In genomic region chr21:38807987-38808386, GRCh38 we compare ENCODE assay signal across 10 cellular contexts. TPM values are rescaled to one million over a fixed set of nuclear protein-coding genes. Genes with fewer than 3 reads are reported as not detected.
DNase-seq lines count a peak whose midpoint lies in the region; ATAC-seq and TF ChIP-seq lines count a peak whose summit lies in the region.
"Had no signal": no experiment of that assay in that cellular context is flagged by ENCODE, and none has a peak within 500 bp of the region (broad histone marks: within the 10 kb centered on the region; RNA-seq: fewer than 3 reads in every experiment).

No MANE protein-coding gene starts in this region.

- TF ChIP-seq RAD21 in SK-N-SH (IDR thresholded peaks at IDR 0.05; ENCODE audit: low read length) = no peak

- peaks cover 41% of the 10 kb centered on the region for H3K36me3 Mint-ChIP-seq in activated T-helper 1 cell treated with anti-CD3 and anti-CD28 coated beads, Interleukin-12 subunit alpha, Interleukin-12 subunit beta, Interleukin-2, Interleukin-4 antibody, amounts not matched to agents 30 ng/mL and 10 ng/mL and 1 ng/mL, durations not matched to agents 14 hours and 24 hours and 36 hours (ENCODE audit: low read depth)

- H3K4me3 ChIP-seq in SK-N-SH (ENCODE audit: low read depth in 2 of 2, low read length in 1 of 2) = peak overlapping the region; percentile 68 to 86
- H3K4me3 ChIP-seq in iPS-20b (ENCODE audit: low read length) = peak overlapping the region; percentile 90
- peak overlapping the region; percentile 74 to 91 for H3K4me3 ChIP-seq in stomach smooth muscle (ENCODE audit: low read length in 2 of 2)

- H3K27me3 Mint-ChIP-seq in activated T-helper 1 cell treated with anti-CD3 and anti-CD28 coated beads, Interleukin-12 subunit alpha, Interleukin-12 subunit beta, Interleukin-2, Interleukin-4 antibody, amounts not matched to agents 30 ng/mL and 10 ng/mL and 1 ng/mL, durations not matched to agents 14 hours and 24 hours and 36 hours (ENCODE audit: insufficient read depth) = peaks cover 2% of the 10 kb centered on the region

- H3K9me3 ChIP-seq in SK-N-SH (no peaks in the 10 kb centered on the region), iPS-20b (ENCODE audit: insufficient read depth, low read depth, low read length) (no peaks in the 10 kb centered on the region), stomach smooth muscle (ENCODE audit: control insufficient read depth in 2 of 2, low read length in 2 of 2) (no peaks in the 10 kb centered on the region)

- H3K27ac Mint-ChIP-seq in activated T-helper 1 cell treated with anti-CD3 and anti-CD28 coated beads, Interleukin-12 subunit alpha, Interleukin-12 subunit beta, Interleukin-2, Interleukin-4 antibody, amounts not matched to agents 30 ng/mL and 10 ng/mL and 1 ng/mL, durations not matched to agents 14 hours and 24 hours and 36 hours = no peak overlapping the region
- H3K27ac Mint-ChIP-seq: stimulated activated naive B cell treated with anti-CD40 and anti-IgM and Interleukin-4, amounts not matched to agents 10 μg/mL and 1 μg/mL and 100 μg/mL, for 72 hours had no signal

- TF ChIP-seq CTCF in SK-N-SH (IDR thresholded peaks at IDR 0.05) = no peak

- H3K27me3 ChIP-seq in SK-N-SH (ENCODE audit: insufficient read depth) = no peaks in the 10 kb centered on the region
- peaks cover 17% of the 10 kb centered on the region for H3K27me3 ChIP-seq in iPS-20b (ENCODE audit: insufficient read depth, low read length)
- H3K27me3 ChIP-seq in stomach smooth muscle (ENCODE audit: control insufficient read depth in 1 of 2, insufficient read depth in 2 of 2, low read length in 2 of 2) = no peaks in the 10 kb centered on the region

- peaks cover 71% of the 10 kb centered on the region for H3K79me2 ChIP-seq in SK-N-SH (ENCODE audit: insufficient read depth)

- ATAC-seq in SK-N-SH treated with all-trans-retinoic acid at 6 μM for 48 hours = no peak
- ATAC-seq: stimulated activated naive B cell treated with anti-CD40 and anti-IgM and Interleukin-4, amounts not matched to agents 10 μg/mL and 1 μg/mL and 100 μg/mL, for 72 hours had no signal

- H3K9me3 Mint-ChIP-seq in activated T-helper 1 cell treated with anti-CD3 and anti-CD28 coated beads, Interleukin-12 subunit alpha, Interleukin-12 subunit beta, Interleukin-2, Interleukin-4 antibody, amounts not matched to agents 30 ng/mL and 10 ng/mL and 1 ng/mL, durations not matched to agents 14 hours and 24 hours and 36 hours = no peaks in the 10 kb centered on the region

- peak overlapping the region; percentile 94 for H3K9ac ChIP-seq in SK-N-SH
- peak overlapping the region; percentile 84; the same call in 1 of the 2 replicates for H3K9ac ChIP-seq in iPS-20b (ENCODE audit: low read depth, low read length)
- H3K9ac ChIP-seq in stomach smooth muscle (ENCODE audit: low read length in 2 of 2) = peak overlapping the region; percentile 93 to 95

- peaks cover 36% of the 10 kb centered on the region for H3K4me1 Mint-ChIP-seq in activated T-helper 1 cell treated with anti-CD3 and anti-CD28 coated beads, Interleukin-12 subunit alpha, Interleukin-12 subunit beta, Interleukin-2, Interleukin-4 antibody, amounts not matched to agents 30 ng/mL and 10 ng/mL and 1 ng/mL, durations not matched to agents 14 hours and 24 hours and 36 hours (ENCODE audit: low read depth)

- H3F3A ChIP-seq in SK-N-SH (replicated peaks; ENCODE audit: insufficient read depth) = peaks cover 24% of the 10 kb centered on the region

- H3K9me2 ChIP-seq in SK-N-SH = no peaks in the 10 kb centered on the region

- no peak overlapping the region for H2AFZ ChIP-seq in SK-N-SH (ENCODE audit: low read depth)

- TF ChIP-seq EP300 in SK-N-SH (IDR thresholded peaks at IDR 0.05; ENCODE audit: borderline replicate concordance in 1 of 2, low read depth in 1 of 2, low read length in 1 of 2) = no peak

- H3K27ac ChIP-seq in SK-N-SH (ENCODE audit: low read depth in 2 of 2, low read length in 1 of 2) (peak overlapping the region; percentile 62 to 95), iPS-20b (ENCODE audit: low read length) (no peak overlapping the region), stomach smooth muscle (ENCODE audit: low read length) (peak overlapping the region; percentile 94)
- H3K27ac ChIP-seq: C4-2B had no signal

- intact Hi-C loops in activated T-helper 1 cell treated with anti-CD3 and anti-CD28 coated beads, Interleukin-12 subunit alpha, Interleukin-12 subunit beta, Interleukin-2, Interleukin-4 antibody, amounts not matched to agents 30 ng/mL and 10 ng/mL and 1 ng/mL, durations not matched to agents 14 hours and 24 hours and 36 hours (cut with micrococcal nuclease) = loop anchor here (2.0 to 5.0 kb wide), 4 partner anchors 23 to 329 kb away; no protein-coding TSS in a partner anchor
- intact Hi-C loops in head of caudate nucleus (cut with DNase I) = no loop called here

- H3K4me1 ChIP-seq in SK-N-SH (ENCODE audit: control insufficient read depth in 1 of 2, insufficient read depth in 2 of 2, low read depth in 1 of 2, low read length in 1 of 2) (peaks cover 31 to 33% of the 10 kb centered on the region in 2 experiments), iPS-20b (ENCODE audit: insufficient read depth, low read length) (peaks cover 48% of the 10 kb centered on the region), stomach smooth muscle (ENCODE audit: control insufficient read depth, insufficient read depth, low read length) (peaks cover 32% of the 10 kb centered on the region)

- peaks cover 20 to 30% of the 10 kb centered on the region in 2 experiments for H3K36me3 ChIP-seq in SK-N-SH (replicated peaks in 1 of 2; ENCODE audit: control insufficient read depth in 1 of 2, insufficient read depth in 2 of 2, low read length in 1 of 2)
- peaks cover 23% of the 10 kb centered on the region for H3K36me3 ChIP-seq in iPS-20b (ENCODE audit: insufficient read depth, low read depth, low read length)
- peaks cover 4 to 22% of the 10 kb centered on the region in 2 donors for H3K36me3 ChIP-seq in stomach smooth muscle (ENCODE audit: control insufficient read depth in 2 of 2, insufficient read depth in 2 of 2, low read length in 2 of 2)

- peak overlapping the region; percentile 92 for H3K4me3 Mint-ChIP-seq in activated T-helper 1 cell treated with anti-CD3 and anti-CD28 coated beads, Interleukin-12 subunit alpha, Interleukin-12 subunit beta, Interleukin-2, Interleukin-4 antibody, amounts not matched to agents 30 ng/mL and 10 ng/mL and 1 ng/mL, durations not matched to agents 14 hours and 24 hours and 36 hours
- H3K4me3 Mint-ChIP-seq: stimulated activated naive B cell treated with anti-CD40 and anti-IgM and Interleukin-4, amounts not matched to agents 10 μg/mL and 1 μg/mL and 100 μg/mL, for 72 hours had no signal

- CTCF ChIA-PET in SK-N-SH (lab: Yijun Ruan, JAX) = interaction anchor here (1.0 to 2.6 kb wide), 11 partner anchors 12 to 330 kb away, joined by 3 to 15 read pairs (median 4); no protein-coding TSS in a partner anchor

- DNase-seq in SK-N-SH (no peak), head of caudate nucleus (no peak), NCI-H2081 treated with DMSO at 0.1 percent for 48 hours (lab: John Stamatoyannopoulos, UW) (no peak), SKM-1 treated with dmso at 0.1 percent for 144 hours (lab: John Stamatoyannopoulos, UW; ENCODE audit: unreplicated experiment) (no peak)
- no peak for DNase-seq in activated T-helper 1 cell treated with anti-CD3 and anti-CD28 coated beads, Interleukin-12 subunit alpha, Interleukin-12 subunit beta, Interleukin-2, Interleukin-4 antibody, amounts not matched to agents 30 ng/mL and 10 ng/mL and 1 ng/mL, durations not matched to agents 14 hours and 24 hours and 36 hours (ENCODE audit: low spot score)
- DNase-seq: stimulated activated naive B cell treated with anti-CD40 and anti-IgM and Interleukin-4, amounts not matched to agents 10 μg/mL and 1 μg/mL and 100 μg/mL, for 72 hours had no signal

- peak overlapping the region; percentile 79 for H3K4me2 ChIP-seq in SK-N-SH

- WGBS in SK-N-SH (ENCODE audit: low lambda C conversion rate) = 49% methylated on average over 5 of the region's 5 CpGs

- POLR2A ChIA-PET in SK-N-SH (lab: Yijun Ruan, JAX) = interaction anchor here (0.6 to 2.4 kb wide), 7 partner anchors 13 to 330 kb away, joined by 3 to 13 read pairs (median 7); no protein-coding TSS in a partner anchor

- H4K20me1 ChIP-seq in SK-N-SH (ENCODE audit: insufficient read depth) = peaks cover 26% of the 10 kb centered on the region

TF ChIP-seq in SK-N-SH, 30 proteins besides CTCF, POLR2A, EP300 and RAD21:
- TF ChIP-seq SIN3A (IDR thresholded peaks at IDR 0.05; ENCODE audit: borderline replicate concordance, low read depth, low read length) (no peak), MAX (IDR thresholded peaks at IDR 0.05; ENCODE audit: low read depth) (no peak), NFIC (IDR thresholded peaks at IDR 0.05; ENCODE audit: borderline replicate concordance) (no peak), YY1 (IDR thresholded peaks at IDR 0.05; ENCODE audit: low read depth) (no peak)

TF ChIP-seq in SK-N-SH treated with all-trans-retinoic acid at 6 μM for 48 hours, 23 proteins besides CTCF, POLR2A, EP300 and RAD21 (continues in another document):
- no peak for TF ChIP-seq TSHZ2 (CRISPR knock-in tag; IDR thresholded peaks at IDR 0.05)
- TF ChIP-seq OSR1 (CRISPR knock-in tag; IDR thresholded peaks at IDR 0.05) = no peak

RNA-seq across cellular contexts. Expression of gene ETS2, which starts 2.3 kb away (rescaled TPM):
- polyA plus RNA-seq in SK-N-SH (2012; rRNA removed) = 14.2 and 16.3 TPM in 2 replicates
- polyA plus RNA-seq in SK-N-SH (2012; cell fraction: cytosol; rRNA removed) = 11.4 and 13.6 TPM in 2 replicates
- polyA plus RNA-seq in SK-N-SH (2012; cell fraction: nucleus; rRNA removed) = 26.5 and 30.4 TPM in 2 replicates
- total RNA-seq in activated T-helper 1 cell treated with anti-CD3 and anti-CD28 coated beads, Interleukin-12 subunit alpha, Interleukin-12 subunit beta, Interleukin-2, Interleukin-4 antibody, amounts not matched to agents 30 ng/mL and 10 ng/mL and 1 ng/mL, durations not matched to agents 14 hours and 24 hours and 36 hours = 22.9 and 25.8 TPM in 2 replicates
